ENCODE assay signal across 21 cellular contexts in genomic region chr21:32834825-32835224, GRCh38.
DNase-seq lines count a peak whose midpoint lies in the region; FAIRE-seq and TF ChIP-seq lines count a peak whose summit lies in the region.
"Had no signal": no experiment of that assay in that cellular context is flagged by ENCODE, and none has a peak within 500 bp of the region (broad histone marks: within the 10 kb centered on the region; RNA-seq: fewer than 3 reads in every experiment).

No MANE protein-coding gene starts in this region.

- no peak overlapping the region for H3K56ac ChIP-seq in H1 (replicated peaks; ENCODE audit: insufficient read length, low read depth, low read length)

- H3K27ac ChIP-seq in H1 (ENCODE audit: low read depth, low read length), result no peak overlapping the region
- peak overlapping the region; percentile 60 for H3K27ac ChIP-seq in substantia nigra (ENCODE audit: low read depth, low read length, poor library complexity, severe bottlenecking)
- H3K27ac ChIP-seq: 22Rv1, GM23248, SJSA1 had no signal

- no peak overlapping the region for H3K4me3 ChIP-seq in H1 (ENCODE audit: extremely low read depth in 1 of 4, insufficient read depth in 2 of 4, low read depth in 3 of 4, low read length in 4 of 4)
- H3K4me3 ChIP-seq: GM23248, SJSA1 had no signal

- H3K4ac ChIP-seq in H1 (replicated peaks; ENCODE audit: insufficient read length, low read depth, low read length), result no peak overlapping the region

- no peaks in the 10 kb centered on the region for H3K23me2 ChIP-seq in H1 (ENCODE audit: low read depth, low read length)

- no peak overlapping the region for H3K14ac ChIP-seq in H1 (ENCODE audit: insufficient read length)

- H3K79me2 ChIP-seq in H1 (ENCODE audit: control insufficient read depth in 1 of 2, insufficient read depth in 2 of 2, low read length in 2 of 2), result no peaks in the 10 kb centered on the region

- H3K36me3 ChIP-seq in H1 (ENCODE audit: control insufficient read depth in 2 of 4, insufficient read depth in 4 of 4, low read length in 3 of 4), result no peaks in the 10 kb centered on the region
- H3K36me3 ChIP-seq: SJSA1 had no signal

- DNase-seq in NCI-H82 (lab: John Stamatoyannopoulos, UW) (peak; percentile 42), NCI-H82 treated with DMSO at 0.1 percent for 48 hours (lab: John Stamatoyannopoulos, UW; ENCODE audit: unreplicated experiment) (no peak), H1 (ENCODE audit: low read depth in 1 of 2, low spot score in 2 of 2) (no peak), iPS-NIHi7 (ENCODE audit: extremely low spot score) (peak; percentile 45), substantia nigra (lab: John Stamatoyannopoulos, UW) (peak in 8 of 49 donors; percentile 2 to 14 (median 6)), H54 (ENCODE audit: insufficient read length, low spot score) (no peak)
- DNase-seq in stimulated activated CD4-positive, alpha-beta T cell treated with anti-CD3 and anti-CD28 coated beads, Interleukin-12 subunit alpha, Interleukin-12 subunit beta, amount 100 ng/mL, for 4 hours, result no peak
- no peak for DNase-seq in activated CD4-positive, alpha-beta T cell treated with anti-CD3 and anti-CD28 coated beads for 4 hours
- DNase-seq: AML-193, DMS79 treated with DMSO at 0.1 percent for 48 hours, GM23248, HFFc6, KG1, MV-4-11, NCI-H1417, NCI-H187, NCI-H2107, NCI-H2227 treated with DMSO at 0.1 percent for 48 hours, NCI-H510A treated with DMSO at 0.1 percent for 48 hours had no signal

- H3K9me3 ChIP-seq in H1 (ENCODE audit: insufficient read depth in 2 of 2, low read depth in 1 of 2, low read length in 1 of 2), result no peaks in the 10 kb centered on the region

- H3K18ac ChIP-seq in H1 (ENCODE audit: extremely low read depth, low read length), result peak overlapping the region; percentile 52; the same call in 1 of the 2 replicates

- H3K23ac ChIP-seq in H1 (ENCODE audit: insufficient read length), result no peak overlapping the region

- CTCF ChIA-PET in H1 (lab: Charles Lee; ENCODE audit: partially characterized antibody), result interaction anchor here (0.9 to 1.8 kb wide), 8 partner anchors 8 to 432 kb away, joined by 3 to 7 read pairs (median 4); no protein-coding TSS in a partner anchor

- H3K79me1 ChIP-seq in H1 (ENCODE audit: low read depth, low read length), result no peaks in the 10 kb centered on the region

- H3K27me3 ChIP-seq in H1 (replicated peaks in 1 of 4; ENCODE audit: control insufficient read depth in 3 of 4, extremely low read depth in 1 of 4, insufficient read depth in 3 of 4, low read length in 3 of 4), result no peaks in the 10 kb centered on the region

- no peak overlapping the region for H4K5ac ChIP-seq in H1 (ENCODE audit: insufficient read length, low read depth, low read length)

- TF ChIP-seq POLR2A in H1 (IDR thresholded peaks at IDR 0.05; ENCODE audit: control extremely low read depth in 1 of 2, low read depth in 2 of 2, low read length in 2 of 2) (no peak), H54 (IDR thresholded peaks at IDR 0.05; ENCODE audit: low read depth, low read length) (no peak)

- no peak for TF ChIP-seq RAD21 in H1 (IDR thresholded peaks at IDR 0.05 in 1 of 2, conservative IDR thresholded peaks at IDR 0.05 in 1 of 2; ENCODE audit: low read depth in 2 of 2, low read length in 2 of 2)

- no peak overlapping the region for H2AK5ac ChIP-seq in H1 (ENCODE audit: low read depth, low read length)

- WGBS in H1 (ENCODE audit: extremely low coverage in 1 of 2, insufficient coverage in 1 of 2, insufficient read length in 1 of 2, insufficient replicate concordance in 2 of 2, low coverage in 1 of 2, low lambda C conversion rate in 2 of 2, missing lambda C conversion rate in 1 of 2), 2 experiments, result 74% methylated on average over 6 of the region's 6 CpGs; no CpG with 5 or more reads in 1 of the 2 experiments

- H2BK120ac ChIP-seq in H1 (replicated peaks; ENCODE audit: low read depth, low read length), result no peak overlapping the region

- FAIRE-seq in H1 (lab: Jason Lieb, UNC), result no peak
- FAIRE-seq in H54 (lab: Jason Lieb, UNC), result no peak

- peak overlapping the region in 1 of 2 experiments; percentile 26; a peak in 2 of 4 replicates for H3K4me2 ChIP-seq in H1 (ENCODE audit: insufficient read depth in 1 of 2, low read depth in 2 of 2, low read length in 2 of 2)

- H4K8ac ChIP-seq in H1 (ENCODE audit: extremely low read depth, insufficient read depth, low read length), result no peak overlapping the region

- TF ChIP-seq EP300 in H1 (IDR thresholded peaks at IDR 0.05; ENCODE audit: borderline replicate concordance in 1 of 2, low read depth in 2 of 2, low read length in 2 of 2), result no peak

- H3K4me1 ChIP-seq in H1 (replicated peaks in 1 of 4; ENCODE audit: control insufficient read depth in 3 of 4, insufficient read depth in 4 of 4, low read length in 3 of 4), result peaks cover 0 to 7% (median 5%) of the 10 kb centered on the region in 4 experiments; a peak in 3 of 7 replicates
- H3K4me1 ChIP-seq: SJSA1 had no signal

- H2BK20ac ChIP-seq in H1 (ENCODE audit: low read length), result no peak overlapping the region

- no peak overlapping the region for H2BK12ac ChIP-seq in H1 (ENCODE audit: low read depth, low read length)

- POLR2A ChIA-PET in H1 (lab: Charles Lee; ENCODE audit: partially characterized antibody), result no interaction called here

- H3K9ac ChIP-seq in H1 (replicated peaks in 1 of 4; ENCODE audit: extremely low read depth in 1 of 4, low read depth in 3 of 4, low read length in 3 of 4), result no peak overlapping the region
- H3K9ac ChIP-seq: GM23248 had no signal

- H4K20me1 ChIP-seq in H1 (replicated peaks in 1 of 2; ENCODE audit: control insufficient read depth in 1 of 2, insufficient read depth in 2 of 2, low read length in 2 of 2), result no peaks in the 10 kb centered on the region

- H2AFZ ChIP-seq in H1 (ENCODE audit: low read length), result peak overlapping the region; percentile 83
- H2AFZ ChIP-seq: GM23248 had no signal

- TF ChIP-seq CTCF in H1 (IDR thresholded peaks at IDR 0.05; ENCODE audit: control extremely low read depth in 1 of 3, insufficient read depth in 1 of 3, low read depth in 1 of 3, low read length in 3 of 3), result no peak

- H4K91ac ChIP-seq in H1 (replicated peaks; ENCODE audit: insufficient read length, low read length), result no peak overlapping the region

- no peak overlapping the region for H2BK5ac ChIP-seq in H1 (ENCODE audit: low read depth, low read length)

- no peak overlapping the region; the same call in 1 of the 2 replicates for H2BK15ac ChIP-seq in H1 (ENCODE audit: low read length)

TF ChIP-seq in H1, 55 proteins besides CTCF, POLR2A, EP300 and RAD21:
- no peak for TF ChIP-seq CHD2 (IDR thresholded peaks at IDR 0.05; ENCODE audit: low read length)
- no peak for TF ChIP-seq EGR1 (IDR thresholded peaks at IDR 0.05; ENCODE audit: borderline replicate concordance, low read depth, low read length)
- TF ChIP-seq BRCA1 (IDR thresholded peaks at IDR 0.05; ENCODE audit: low read depth, low read length), result no peak
- TF ChIP-seq POLR2AphosphoS5 (IDR thresholded peaks at IDR 0.05; ENCODE audit: low read depth, low read length), result no peak
- peak; percentile 27; the same call in 1 of the 2 replicates for TF ChIP-seq TEAD4 (IDR thresholded peaks at IDR 0.05; ENCODE audit: low read depth, low read length)
- no peak for TF ChIP-seq BACH1 (IDR thresholded peaks at IDR 0.05; ENCODE audit: low read length)

Comparison
In these comparisons a context has a peak if more than half of its experiments do, and no peak if none do; other contexts are left out.
1. DNase-seq: peak in NCI-H82 (single experiment) and iPS-NIHi7 (single experiment); none in NCI-H82 treated with DMSO at 0.1 percent for 48 hours (single experiment), H1 (0 of 2), stimulated activated CD4-positive, alpha-beta T cell treated with anti-CD3 and anti-CD28 coated beads, Interleukin-12 subunit alpha, Interleukin-12 subunit beta, amount 100 ng/mL, for 4 hours (single experiment), H54 (single experiment) and activated CD4-positive, alpha-beta T cell treated with anti-CD3 and anti-CD28 coated beads for 4 hours (0 of 2).